18 cellular contexts compared by ENCODE assay signal in the genomic region with DNA sequence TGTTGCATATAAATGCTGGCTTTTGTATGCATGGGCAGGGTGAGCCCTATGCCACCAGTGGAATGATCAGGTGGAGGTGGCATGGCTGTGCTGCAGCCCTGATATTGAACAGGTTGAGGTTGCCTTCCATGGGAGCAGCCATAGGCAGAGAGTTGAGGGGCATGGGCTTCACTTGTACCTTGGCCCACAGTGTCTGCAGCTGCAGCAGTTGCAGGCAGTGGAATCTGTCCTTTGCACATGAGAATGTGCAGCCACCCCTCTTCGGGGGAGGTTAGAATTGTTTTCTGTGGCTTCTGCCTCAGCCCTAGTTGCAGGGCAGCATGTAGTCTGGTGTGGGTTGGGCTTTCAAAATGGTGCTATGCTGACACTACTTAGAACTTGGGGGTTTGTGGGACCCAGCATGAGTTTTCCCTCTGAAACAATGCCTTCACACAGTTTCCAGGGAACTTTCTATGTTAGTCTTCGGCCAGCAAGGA.
A peak's percentile ranks its signal among the peaks of the same experiment; 100 is the strongest.
DNase-seq lines count a peak whose midpoint lies in the region; ATAC-seq lines count a peak whose summit lies in the region.
"Had no signal": no experiment of that assay in that cellular context is flagged by ENCODE, and none has a peak within 500 bp of the region (broad histone marks: within the 10 kb centered on the region; RNA-seq: fewer than 3 reads in every experiment).

No MANE protein-coding gene starts in this region.

- peak overlapping the region; percentile 39 for H3K4me3 Mint-ChIP-seq in stimulated activated naive CD8-positive, alpha-beta T cell treated with anti-CD3 and anti-CD28 coated beads, Interleukin-15, Interleukin-2, amounts not matched to agents 100 ng/mL and 50 ng/mL, for 24 hours
- peak overlapping the region; percentile 85 for H3K4me3 Mint-ChIP-seq in T-helper 2 cell treated with Interferon-gamma antibody and Interleukin-4, amounts not matched to agents 5 μg/mL and 100 μg/mL, for 36 hours
- H3K4me3 Mint-ChIP-seq in central memory CD8-positive, alpha-beta T cell: peak overlapping the region; percentile 84
- H3K4me3 Mint-ChIP-seq: H9, immature natural killer cell had no signal

- no peaks in the 10 kb centered on the region for H3K36me3 Mint-ChIP-seq in stimulated activated naive CD8-positive, alpha-beta T cell treated with anti-CD3 and anti-CD28 coated beads, Interleukin-15, Interleukin-2, amounts not matched to agents 100 ng/mL and 50 ng/mL, for 24 hours (ENCODE audit: low read depth)
- H3K36me3 Mint-ChIP-seq in T-helper 2 cell treated with Interferon-gamma antibody and Interleukin-4, amounts not matched to agents 5 μg/mL and 100 μg/mL, for 36 hours (ENCODE audit: low read depth): peaks cover 1% of the 10 kb centered on the region
- peaks cover 2% of the 10 kb centered on the region for H3K36me3 Mint-ChIP-seq in central memory CD8-positive, alpha-beta T cell (ENCODE audit: insufficient read depth)
- H3K36me3 Mint-ChIP-seq: immature natural killer cell had no signal

- peaks cover under 1% of the 10 kb centered on the region for H3K9me3 Mint-ChIP-seq in stimulated activated naive CD8-positive, alpha-beta T cell treated with anti-CD3 and anti-CD28 coated beads, Interleukin-15, Interleukin-2, amounts not matched to agents 100 ng/mL and 50 ng/mL, for 24 hours
- no peaks in the 10 kb centered on the region for H3K9me3 Mint-ChIP-seq in T-helper 2 cell treated with Interferon-gamma antibody and Interleukin-4, amounts not matched to agents 5 μg/mL and 100 μg/mL, for 36 hours
- no peaks in the 10 kb centered on the region for H3K9me3 Mint-ChIP-seq in central memory CD8-positive, alpha-beta T cell
- H3K9me3 Mint-ChIP-seq: immature natural killer cell had no signal

- ATAC-seq in stimulated activated naive CD8-positive, alpha-beta T cell treated with anti-CD3 and anti-CD28 coated beads, Interleukin-15, Interleukin-2, amounts not matched to agents 100 U/mL and 50 U/mL, for 24 hours: no peak
- no peak for ATAC-seq in central memory CD8-positive, alpha-beta T cell (replicated peaks; ENCODE audit: extremely low read depth, poor library complexity, severe bottlenecking)
- no peak for ATAC-seq in HG03135 (IDR thresholded peaks at IDR 0.05; ENCODE audit: unreplicated experiment)
- ATAC-seq: Panc1 had no signal

- H3K27me3 Mint-ChIP-seq in stimulated activated naive CD8-positive, alpha-beta T cell treated with anti-CD3 and anti-CD28 coated beads, Interleukin-15, Interleukin-2, amounts not matched to agents 100 ng/mL and 50 ng/mL, for 24 hours: no peaks in the 10 kb centered on the region
- H3K27me3 Mint-ChIP-seq in T-helper 2 cell treated with Interferon-gamma antibody and Interleukin-4, amounts not matched to agents 5 μg/mL and 100 μg/mL, for 36 hours (ENCODE audit: low read depth): no peaks in the 10 kb centered on the region
- no peaks in the 10 kb centered on the region for H3K27me3 Mint-ChIP-seq in central memory CD8-positive, alpha-beta T cell

- no peak overlapping the region for H3K27ac Mint-ChIP-seq in stimulated activated naive CD8-positive, alpha-beta T cell treated with anti-CD3 and anti-CD28 coated beads, Interleukin-15, Interleukin-2, amounts not matched to agents 100 ng/mL and 50 ng/mL, for 24 hours
- H3K27ac Mint-ChIP-seq in T-helper 2 cell treated with Interferon-gamma antibody and Interleukin-4, amounts not matched to agents 5 μg/mL and 100 μg/mL, for 36 hours: peak overlapping the region; percentile 87
- H3K27ac Mint-ChIP-seq in central memory CD8-positive, alpha-beta T cell (ENCODE audit: low read depth): peak overlapping the region; percentile 88

- H3K4me1 Mint-ChIP-seq in stimulated activated naive CD8-positive, alpha-beta T cell treated with anti-CD3 and anti-CD28 coated beads, Interleukin-15, Interleukin-2, amounts not matched to agents 100 ng/mL and 50 ng/mL, for 24 hours (ENCODE audit: low read depth): peaks cover 58% of the 10 kb centered on the region
- H3K4me1 Mint-ChIP-seq in T-helper 2 cell treated with Interferon-gamma antibody and Interleukin-4, amounts not matched to agents 5 μg/mL and 100 μg/mL, for 36 hours (ENCODE audit: low read depth): peaks cover 31% of the 10 kb centered on the region
- peaks cover 35% of the 10 kb centered on the region for H3K4me1 Mint-ChIP-seq in central memory CD8-positive, alpha-beta T cell

- DNase-seq in stimulated activated naive CD8-positive, alpha-beta T cell treated with anti-CD3 and anti-CD28 coated beads, Interleukin-15, Interleukin-2, amounts not matched to agents 100 U/mL and 50 U/mL, for 24 hours: no peak
- no peak for DNase-seq in T-helper 2 cell treated with Interferon-gamma antibody and Interleukin-4, amounts not matched to agents 5 μg/mL and 100 μg/mL, for 36 hours (ENCODE audit: low spot score)
- no peak for DNase-seq in central memory CD8-positive, alpha-beta T cell (ENCODE audit: low spot score in 2 of 2)
- DNase-seq in HPDE6-E6E7 (ENCODE audit: extremely low spot score) (no peak), NCI-H146 treated with DMSO at 0.1 percent for 48 hours (lab: John Stamatoyannopoulos, UW; ENCODE audit: unreplicated experiment) (no peak)
- DNase-seq: amygdala; dermis blood vessel endothelial cell; DND-41; H9; immature natural killer cell; KG1; left ventricle myocardium superior; MV-4-11; NCI-H1694 treated with DMSO at 0.1 percent for 48 hours; stimulated activated naive CD4-positive, alpha-beta T cell treated with Interleukin-2 at 50 U/mL for 16 hours had no signal
